ENCODE assay signal across 8 cellular contexts in genomic region chr16:70454221-70455034, GRCh38. TPM values are rescaled to one million over a fixed set of nuclear protein-coding genes. Genes with fewer than 3 reads are reported as not detected.
A peak's percentile ranks its signal among the peaks of the same experiment; 100 is the strongest.
DNase-seq lines count a peak whose midpoint lies in the region; TF ChIP-seq lines count a peak whose summit lies in the region.

Gene FCSK, plus strand, starts transcription at chr16:70454595. Its CDS starts 8,596 bp downstream, at chr16:70463191.

- H3K27ac ChIP-seq in GM23248: peak within 1 kb of the TSS; percentile 69
- peak within 1 kb of the TSS; percentile 100 for H3K27ac ChIP-seq in hepatocyte

- H3K79me2 ChIP-seq in GM23248 (ENCODE audit: insufficient read depth): no peaks in the 10 kb centered on the region
- peaks cover 8% of the 10 kb centered on the region for H3K79me2 ChIP-seq in hepatocyte

- H3K9me2 ChIP-seq in GM23248 (ENCODE audit: insufficient read depth): no peaks in the 10 kb centered on the region
- H3K9me2 ChIP-seq in hepatocyte (replicated peaks; ENCODE audit: insufficient read depth): no peaks in the 10 kb centered on the region

- peak within 1 kb of the TSS; percentile 87 for H3K9ac ChIP-seq in GM23248

- intact Hi-C loops in T-helper 1 cell treated with Interleukin-12 subunit alpha and Interleukin-12 subunit beta and Interleukin-4 antibody, amounts not matched to agents 30 ng/mL and 1 ng/mL, for 36 hours (cut with micrococcal nuclease): loop anchor here (1.0 kb wide), 8 partner anchors 15 to 347 kb away; partner anchors contain the start of genes COG4, DDX19A, SF3B3 and ST3GAL2

- H3K4me3 ChIP-seq in GM08714 (ENCODE audit: low read length) (peak within 1 kb of the TSS; percentile 82), GM23248 (peak within 1 kb of the TSS; percentile 83), hepatocyte (peak within 1 kb of the TSS; percentile 91)

- peak within 1 kb of the TSS; percentile 91 for H3K4me2 ChIP-seq in GM23248 (ENCODE audit: unreplicated experiment)
- peak within 1 kb of the TSS; percentile 82 for H3K4me2 ChIP-seq in hepatocyte

- WGBS in GM23248 (ENCODE audit: low coverage in 1 of 2, low lambda C conversion rate in 2 of 2, missing lambda C conversion rate in 2 of 2), 2 experiments: 1% methylated on average over 41 to 51 of the region's 67 CpGs
- 1% methylated on average over 32 of the region's 67 CpGs for WGBS in hepatocyte (ENCODE audit: low lambda C conversion rate, missing lambda C conversion rate)

- no peaks in the 10 kb centered on the region for H3K27me3 ChIP-seq in GM23248 (replicated peaks; ENCODE audit: insufficient read depth)
- no peaks in the 10 kb centered on the region for H3K27me3 ChIP-seq in hepatocyte

- no peaks in the 10 kb centered on the region for H3F3A ChIP-seq in GM23248 (ENCODE audit: insufficient read depth)

- TF ChIP-seq CTCF in hepatocyte (IDR thresholded peaks at IDR 0.05; ENCODE audit: poor library complexity): no peak

- in situ Hi-C loops in GM23248 (cut with MboI): no loop called here

- H3K9me3 ChIP-seq in GM23248 (ENCODE audit: low read depth) (no peaks in the 10 kb centered on the region), hepatocyte (ENCODE audit: low read depth) (no peaks in the 10 kb centered on the region)

- H3K4me1 ChIP-seq in GM23248 (ENCODE audit: insufficient read depth) (peaks cover 5% of the 10 kb centered on the region; the same call in 1 of the 2 replicates), hepatocyte (ENCODE audit: insufficient read depth) (peaks cover 5% of the 10 kb centered on the region)

- H2AFZ ChIP-seq in GM23248: peak within 1 kb of the TSS; percentile 92
- peak within 1 kb of the TSS; percentile 96 for H2AFZ ChIP-seq in hepatocyte

- H4K20me1 ChIP-seq in GM23248 (ENCODE audit: insufficient read depth) (no peaks in the 10 kb centered on the region), hepatocyte (ENCODE audit: insufficient read depth, poor library complexity, severe bottlenecking) (no peaks in the 10 kb centered on the region)

- no peaks in the 10 kb centered on the region for H3K36me3 ChIP-seq in GM23248 (ENCODE audit: low read depth)
- no peaks in the 10 kb centered on the region for H3K36me3 ChIP-seq in hepatocyte (replicated peaks; ENCODE audit: insufficient read depth, low read depth)

- DNase-seq in GM23248 (peak; percentile 78), Kasumi-1 (lab: John Stamatoyannopoulos, UW) (peak; percentile 67 to 79), anterior cingulate cortex (lab: John Stamatoyannopoulos, UW) (peak in 56 of 58 donors; percentile 17 to 86 (median 62)), hepatocyte (ENCODE audit: low spot score) (peak; percentile 86), retina (peak; percentile 100), amniotic stem cell (lab: John Stamatoyannopoulos, UW) (no peak)

RNA-seq across cellular contexts. Expression of gene FCSK, which starts in this region (rescaled TPM):
- total RNA-seq in GM23248 (2014; rRNA removed; shearing (Covaris generic)): 6.1 and 6.8 TPM in 2 replicates
- polyA plus RNA-seq in GM23248 (2016; fragmentation: Nextera tagmentation; extraction: Ambion mirVana) (2.2 and 2.6 TPM in 2 replicates), hepatocyte (12.1 and 15.7 TPM in 2 replicates)
- total RNA-seq in T-helper 1 cell treated with Interleukin-12 subunit alpha and Interleukin-12 subunit beta and Interleukin-4 antibody, amounts not matched to agents 30 ng/mL and 1 ng/mL, for 36 hours: 22.5 and 24.4 TPM in 2 replicates
- 13.3 and 25.9 TPM in 2 replicates for total RNA-seq in hepatocyte
